In genomic region chr3:77377717-77378116, GRCh38 we compare ENCODE assay signal across 5 cellular contexts.
"Had no signal": no experiment of that assay in that cellular context is flagged by ENCODE, and none has a peak within 500 bp of the region (broad histone marks: within the 10 kb centered on the region; RNA-seq: fewer than 3 reads in every experiment).

No MANE protein-coding gene starts in this region.

- H3K4me3 ChIP-seq: GM23338 had no signal

- ATAC-seq: GM23338, HepG2 had no signal

- DNase-seq: H9, HCEC 1CT, KBM-7 had no signal
